8 cellular contexts compared by ENCODE assay signal in genomic region chr6:106163966-106164877, GRCh38.
DNase-seq lines count a peak whose midpoint lies in the region; ATAC-seq and TF ChIP-seq lines count a peak whose summit lies in the region.

No MANE protein-coding gene starts in this region.

- peaks cover 34% of the 10 kb centered on the region for H3K4me1 ChIP-seq in CD4-positive, CD25-positive, alpha-beta regulatory T cell (ENCODE audit: control insufficient read depth, insufficient read depth, low read length, poor library complexity, severe bottlenecking)
- H3K4me1 ChIP-seq in left ventricle myocardium inferior, result no peaks in the 10 kb centered on the region

- no peaks in the 10 kb centered on the region for H3K27me3 Mint-ChIP-seq in CD4-positive, CD25-positive, alpha-beta regulatory T cell
- no peaks in the 10 kb centered on the region for H3K27me3 Mint-ChIP-seq in activated T-cell treated with anti-CD3 and anti-CD28 coated beads, Interleukin-2, amount 50 U/mL, for 24 hours

- DNase-seq in CD4-positive, CD25-positive, alpha-beta regulatory T cell, result peak; percentile 11 to 79 (median 45)
- peak; percentile 72 to 83 for DNase-seq in HL-60 (ENCODE audit: low read depth in 1 of 2, low spot score in 1 of 2)
- DNase-seq in activated T-cell treated with anti-CD3 and anti-CD28 coated beads, Interleukin-2, amount 50 U/mL, for 24 hours, result peak; percentile 83
- no peak for DNase-seq in left ventricle myocardium inferior
- DNase-seq in stimulated activated CD4-positive, alpha-beta T cell treated with anti-CD3 and anti-CD28 coated beads, Interleukin-2, amount 100 ng/mL, for 48 hours, result peak; percentile 47 to 54
- DNase-seq in SW 1271 (lab: John Stamatoyannopoulos, UW), result no peak
- no peak for DNase-seq in NCI-H1417 treated with DMSO at 0.1 percent for 48 hours (lab: John Stamatoyannopoulos, UW)

- no peaks in the 10 kb centered on the region for H3K9me3 ChIP-seq in CD4-positive, CD25-positive, alpha-beta regulatory T cell (ENCODE audit: control insufficient read depth in 2 of 2, low read length in 2 of 2)
- no peaks in the 10 kb centered on the region for H3K9me3 ChIP-seq in left ventricle myocardium inferior (replicated peaks)

- H3K36me3 Mint-ChIP-seq in CD4-positive, CD25-positive, alpha-beta regulatory T cell, result peaks cover 4% of the 10 kb centered on the region
- H3K36me3 Mint-ChIP-seq in activated T-cell treated with anti-CD3 and anti-CD28 coated beads, Interleukin-2, amount 50 U/mL, for 24 hours (ENCODE audit: low read depth), result no peaks in the 10 kb centered on the region

- peak overlapping the region; percentile 74 for H3K4me3 ChIP-seq in CD4-positive, CD25-positive, alpha-beta regulatory T cell (ENCODE audit: low read depth, low read length)
- peak overlapping the region; percentile 27 for H3K4me3 ChIP-seq in HL-60 (replicated peaks; ENCODE audit: insufficient read depth, low read length)
- peak overlapping the region; percentile 14 for H3K4me3 ChIP-seq in left ventricle myocardium inferior

- no peaks in the 10 kb centered on the region for H3K36me3 ChIP-seq in CD4-positive, CD25-positive, alpha-beta regulatory T cell (ENCODE audit: control insufficient read depth, insufficient read depth, low read length)
- no peaks in the 10 kb centered on the region for H3K36me3 ChIP-seq in left ventricle myocardium inferior

- peak; percentile 51 to 55 for ATAC-seq in CD4-positive, CD25-positive, alpha-beta regulatory T cell (ENCODE audit: low read depth in 2 of 2)
- peak; percentile 23 for ATAC-seq in GM19468 (IDR thresholded peaks at IDR 0.05; ENCODE audit: extremely low read depth, unreplicated experiment)

- no peaks in the 10 kb centered on the region for H3K9me3 Mint-ChIP-seq in CD4-positive, CD25-positive, alpha-beta regulatory T cell
- H3K9me3 Mint-ChIP-seq in activated T-cell treated with anti-CD3 and anti-CD28 coated beads, Interleukin-2, amount 50 U/mL, for 24 hours, result peaks cover 6% of the 10 kb centered on the region

- peak overlapping the region; percentile 86 for H3K27ac ChIP-seq in CD4-positive, CD25-positive, alpha-beta regulatory T cell (ENCODE audit: insufficient read depth, low read length, poor library complexity, severe bottlenecking)
- H3K27ac ChIP-seq in HL-60 (replicated peaks) (peak overlapping the region; percentile 69), left ventricle myocardium inferior (replicated peaks) (peak overlapping the region; percentile 49)

- no peak for TF ChIP-seq CTCF in HL-60 (IDR thresholded peaks at IDR 0.05; ENCODE audit: insufficient read depth, low read length)
- no peak for TF ChIP-seq CTCF in left ventricle myocardium inferior (IDR thresholded peaks at IDR 0.05; ENCODE audit: borderline replicate concordance)

- H3K27me3 ChIP-seq in CD4-positive, CD25-positive, alpha-beta regulatory T cell (ENCODE audit: control insufficient read depth, insufficient read depth, low read length), result no peaks in the 10 kb centered on the region
- H3K27me3 ChIP-seq in HL-60 (ENCODE audit: insufficient read depth, poor library complexity, severe bottlenecking), result no peaks in the 10 kb centered on the region
- peaks cover 8% of the 10 kb centered on the region for H3K27me3 ChIP-seq in left ventricle myocardium inferior (ENCODE audit: low read depth)

- H3K4me3 Mint-ChIP-seq in CD4-positive, CD25-positive, alpha-beta regulatory T cell, result peak overlapping the region; percentile 35 to 82 (median 57)
- peak overlapping the region; percentile 66 for H3K4me3 Mint-ChIP-seq in activated T-cell treated with anti-CD3 and anti-CD28 coated beads, Interleukin-2, amount 50 U/mL, for 24 hours

- H3K27ac Mint-ChIP-seq in CD4-positive, CD25-positive, alpha-beta regulatory T cell, result peak overlapping the region; percentile 97 to 98 (median 98)
- H3K27ac Mint-ChIP-seq in activated T-cell treated with anti-CD3 and anti-CD28 coated beads, Interleukin-2, amount 50 U/mL, for 24 hours, result peak overlapping the region; percentile 100

- intact Hi-C loops in left ventricle myocardium inferior (cut with micrococcal nuclease), result no loop called here

- H3K4me1 Mint-ChIP-seq in CD4-positive, CD25-positive, alpha-beta regulatory T cell, result peaks cover 25 to 49% (median 37%) of the 10 kb centered on the region in 4 donors
- peaks cover 72% of the 10 kb centered on the region for H3K4me1 Mint-ChIP-seq in activated T-cell treated with anti-CD3 and anti-CD28 coated beads, Interleukin-2, amount 50 U/mL, for 24 hours (ENCODE audit: low read depth)

Comparison
In these comparisons a context has a peak if more than half of its experiments do, and no peak if none do; other contexts are left out.
1. DNase-seq: peak in CD4-positive, CD25-positive, alpha-beta regulatory T cell (3 of 3), HL-60 (2 of 2), activated T-cell treated with anti-CD3 and anti-CD28 coated beads, Interleukin-2, amount 50 U/mL, for 24 hours (single experiment) and stimulated activated CD4-positive, alpha-beta T cell treated with anti-CD3 and anti-CD28 coated beads, Interleukin-2, amount 100 ng/mL, for 48 hours (2 of 2); none in left ventricle myocardium inferior (single experiment), SW 1271 (0 of 2) and NCI-H1417 treated with DMSO at 0.1 percent for 48 hours (single experiment).
2. H3K4me3 ChIP-seq: peak in every context shown above with its lines; median percentile 74 in CD4-positive, CD25-positive, alpha-beta regulatory T cell; 27 in HL-60; 14 in left ventricle myocardium inferior.
3. Peak in every context shown above with its lines, with median percentiles within 50 percentile points of each other: H3K27ac ChIP-seq.